In the genomic region with DNA sequence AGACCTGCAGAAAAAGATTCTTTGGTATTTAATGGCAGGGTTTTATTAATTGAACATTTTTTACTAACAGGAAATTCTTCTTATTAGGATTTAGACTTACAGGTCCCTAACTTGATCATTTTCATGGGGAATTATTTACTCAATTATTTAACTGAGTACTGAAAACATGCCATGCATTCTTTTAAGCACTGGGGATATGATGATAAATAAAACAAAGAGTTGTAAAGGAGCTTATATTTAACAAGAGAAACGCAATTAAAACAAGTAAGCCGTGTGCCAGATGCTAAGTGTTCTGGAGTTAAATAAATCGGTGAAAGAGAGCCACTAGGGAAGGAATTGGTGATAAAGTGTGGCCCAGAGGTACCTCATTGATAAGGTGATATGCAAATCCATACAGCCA, we compare ENCODE assay signal across 20 cellular contexts.
DNase-seq lines count a peak whose midpoint lies in the region; ATAC-seq, FAIRE-seq and TF ChIP-seq lines count a peak whose summit lies in the region.
"Had no signal": no experiment of that assay in that cellular context is flagged by ENCODE, and none has a peak within 500 bp of the region (broad histone marks: within the 10 kb centered on the region; RNA-seq: fewer than 3 reads in every experiment).

No MANE protein-coding gene starts in this region.

- no peak for TF ChIP-seq CTCF in Calu3 (IDR thresholded peaks at IDR 0.05; ENCODE audit: unreplicated experiment)
- TF ChIP-seq CTCF in hepatocyte (IDR thresholded peaks at IDR 0.05; ENCODE audit: poor library complexity) = no peak
- no peak for TF ChIP-seq CTCF in retinal pigment epithelial cell (conservative IDR thresholded peaks at IDR 0.05; ENCODE audit: low read depth, low read length)

- ATAC-seq in GM21576 (IDR thresholded peaks at IDR 0.05; ENCODE audit: unreplicated experiment) = no peak

- H3K36me3 ChIP-seq in SJSA1 (no peaks in the 10 kb centered on the region), hepatocyte (replicated peaks; ENCODE audit: insufficient read depth, low read depth) (no peaks in the 10 kb centered on the region)
- H3K36me3 ChIP-seq: Peyer's patch had no signal

- H3K9me3 Mint-ChIP-seq in Calu3 (ENCODE audit: low read depth, unreplicated experiment) = peaks cover 2% of the 10 kb centered on the region

- H3K27ac Mint-ChIP-seq in Calu3 (ENCODE audit: unreplicated experiment) = peak overlapping the region; percentile 76
- H3K27ac Mint-ChIP-seq: B cell, CD14-positive monocyte had no signal

- no peaks in the 10 kb centered on the region for H3K9me2 ChIP-seq in hepatocyte (replicated peaks; ENCODE audit: insufficient read depth)

- H3K9me3 ChIP-seq in SJSA1 (replicated peaks) (no peaks in the 10 kb centered on the region), hepatocyte (ENCODE audit: low read depth) (no peaks in the 10 kb centered on the region)
- H3K9me3 ChIP-seq: Peyer's patch had no signal

- H3K4me3 Mint-ChIP-seq in Calu3 (ENCODE audit: low read depth, unreplicated experiment) = peak overlapping the region; percentile 35
- H3K4me3 Mint-ChIP-seq: B cell, CD14-positive monocyte had no signal

- no TSS peak for BruUV-seq in Calu3 (replicated peaks; lab: Mats Ljungman, UMichigan)

- CTCF ChIA-PET in Calu3 (lab: Charles Lee) = no interaction called here

- no peaks in the 10 kb centered on the region for H3K36me3 Mint-ChIP-seq in Calu3 (ENCODE audit: insufficient read depth, unreplicated experiment)
- H3K36me3 Mint-ChIP-seq: CD14-positive monocyte had no signal

- H3K4me1 ChIP-seq in SJSA1 (replicated peaks) (peaks cover 35% of the 10 kb centered on the region), hepatocyte (ENCODE audit: insufficient read depth) (peaks cover 30% of the 10 kb centered on the region)
- H3K4me1 ChIP-seq: Peyer's patch had no signal

- intact Hi-C loops in Calu3 (cut with micrococcal nuclease; ENCODE audit: unreplicated experiment) = loop anchor here (5.0 kb wide), 1 partner anchor 366 kb away; no protein-coding TSS in a partner anchor

- no peaks in the 10 kb centered on the region for H3K79me2 ChIP-seq in hepatocyte

- 16% methylated on average over 3 of the region's 3 CpGs for WGBS in hepatocyte (ENCODE audit: low lambda C conversion rate, missing lambda C conversion rate)

- H3K4me1 Mint-ChIP-seq in Calu3 (ENCODE audit: low read depth, unreplicated experiment) = peaks cover 42% of the 10 kb centered on the region
- H3K4me1 Mint-ChIP-seq: B cell, CD14-positive monocyte had no signal

- DNase-seq in Calu3 = no peak
- DNase-seq in SJSA1 (ENCODE audit: low read depth in 1 of 2, low spot score in 2 of 2) = no peak
- DNase-seq in hepatocyte (ENCODE audit: low spot score) = no peak
- DNase-seq in retinal pigment epithelial cell (ENCODE audit: low read depth) = peak; percentile 34
- no peak for DNase-seq in RCC 7860 (ENCODE audit: low spot score)
- DNase-seq in DMS53 (lab: John Stamatoyannopoulos, UW) = no peak
- DNase-seq: DMS79, KG1, NCI-H1092 treated with DMSO at 0.1 percent for 48 hours, NCI-H1436 treated with DMSO at 0.1 percent for 48 hours, NCI-H2029, NCI-H510A treated with DMSO at 0.1 percent for 48 hours, NCI-H748 treated with DMSO at 0.1 percent for 48 hours, Peyer's patch, Right ventricle myocardium superior had no signal

- peak overlapping the region; percentile 93 for H3K27ac ChIP-seq in SJSA1
- H3K27ac ChIP-seq in hepatocyte = peak overlapping the region; percentile 74
- H3K27ac ChIP-seq: Peyer's patch had no signal

- 0 out of 2 replicates have a peak overlapping the region, but pooled peaks have one; percentile 6 for H3K4me3 ChIP-seq in SJSA1
- H3K4me3 ChIP-seq in hepatocyte = no peak overlapping the region
- no peak overlapping the region for H3K4me3 ChIP-seq in retinal pigment epithelial cell (ENCODE audit: low read length)
- H3K4me3 ChIP-seq: Peyer's patch had no signal

- no peak for FAIRE-seq in RCC 7860 (lab: Jason Lieb, UNC)
- FAIRE-seq: A204.1, HTR-8/SVneo had no signal

- no peaks in the 10 kb centered on the region for H4K20me1 ChIP-seq in hepatocyte (ENCODE audit: insufficient read depth, poor library complexity, severe bottlenecking)

- peak overlapping the region; percentile 18 for H2AFZ ChIP-seq in hepatocyte

- H3K27me3 Mint-ChIP-seq in Calu3 (ENCODE audit: unreplicated experiment) = no peaks in the 10 kb centered on the region
- H3K27me3 Mint-ChIP-seq: B cell had no signal

- peak overlapping the region; percentile 55 for H3K4me2 ChIP-seq in hepatocyte

- no peaks in the 10 kb centered on the region for H3K27me3 ChIP-seq in SJSA1 (replicated peaks)
- H3K27me3 ChIP-seq in hepatocyte = no peaks in the 10 kb centered on the region
- H3K27me3 ChIP-seq: Peyer's patch had no signal
